ENCODE assay signal across 8 cellular contexts in the genomic region with DNA sequence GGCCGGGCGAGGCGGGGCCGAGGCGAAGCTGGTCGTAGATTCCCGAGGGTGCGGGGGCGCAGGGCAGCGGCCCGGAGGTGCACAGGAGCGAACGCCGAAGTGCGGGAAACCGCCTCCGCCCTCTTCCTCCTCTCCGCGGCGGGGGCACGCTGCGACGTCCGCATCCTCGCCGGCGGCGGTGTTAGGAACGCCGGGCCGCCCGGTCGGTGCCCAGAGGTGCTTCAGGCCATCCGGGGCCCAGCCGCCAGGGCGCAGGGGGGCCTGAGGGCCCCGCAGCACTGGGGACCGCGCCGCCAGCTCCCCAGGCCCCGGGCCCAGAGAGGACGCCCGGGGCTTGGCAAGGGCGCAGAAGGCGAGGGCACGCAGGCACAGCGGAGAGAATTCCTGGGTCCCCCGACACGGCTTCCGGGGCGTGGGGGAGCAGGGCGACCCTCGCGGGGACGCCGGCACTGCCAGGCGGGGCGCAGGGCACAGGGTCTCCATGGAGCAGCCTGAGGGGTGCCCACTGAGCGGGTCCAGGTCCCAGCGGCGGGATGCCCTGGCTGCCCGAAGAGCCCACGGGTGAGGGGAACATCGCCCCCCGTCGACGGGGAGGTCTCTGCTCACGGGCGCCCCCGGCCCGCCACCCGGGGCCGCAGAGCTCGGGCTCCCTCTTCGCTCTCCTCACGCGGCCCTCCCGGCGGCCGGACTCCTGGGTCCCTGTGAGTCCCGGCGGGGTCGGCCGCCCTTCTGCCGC. TPM values are rescaled to one million over a fixed set of nuclear protein-coding genes. Genes with fewer than 3 reads are reported as not detected.
A peak's percentile ranks its signal among the peaks of the same experiment; 100 is the strongest.
DNase-seq lines count a peak whose midpoint lies in the region; ATAC-seq and TF ChIP-seq lines count a peak whose summit lies in the region.

No MANE protein-coding gene starts in this region.

- no peaks in the 10 kb centered on the region for H3K9me3 ChIP-seq in heart left ventricle

- peak in 1 of 12 donors; percentile 4 for TF ChIP-seq CTCF in heart left ventricle (IDR thresholded peaks at IDR 0.05)

- CTCF ChIA-PET in activated CD8-positive, alpha-beta memory T cell treated with anti-CD3 and anti-CD28 coated beads, Interleukin-2, amount 10 ng/mL, durations not matched to agents 7 days and 5 days (lab: Charles Lee) = interaction anchor here (5.2 to 11.1 kb wide), 3 partner anchors 54 to 115 kb away, joined by 44 to 232 read pairs (median 44); a partner anchor contains a TSS

- H3K4me1 Mint-ChIP-seq in activated CD8-positive, alpha-beta memory T cell treated with anti-CD3 and anti-CD28 coated beads, Interleukin-2, amount 10 ng/mL, durations not matched to agents 7 days and 5 days = peaks cover 32% of the 10 kb centered on the region

- H3K36me3 Mint-ChIP-seq in activated CD8-positive, alpha-beta memory T cell treated with anti-CD3 and anti-CD28 coated beads, Interleukin-2, amount 10 ng/mL, durations not matched to agents 7 days and 5 days = no peaks in the 10 kb centered on the region

- H3K27me3 ChIP-seq in heart left ventricle = peaks cover 12 to 69% (median 39%) of the 10 kb centered on the region in 9 donors

- ATAC-seq in HG03442 (IDR thresholded peaks at IDR 0.05; ENCODE audit: unreplicated experiment) = peak; percentile 23
- peak; percentile 22 for ATAC-seq in activated CD8-positive, alpha-beta memory T cell treated with anti-CD3 and anti-CD28 coated beads, Interleukin-2, amount 10 ng/mL, durations not matched to agents 7 days and 5 days
- peak in 2 of 4 donors; percentile 8 to 10 for ATAC-seq in heart left ventricle

- H3K27me3 Mint-ChIP-seq in activated CD8-positive, alpha-beta memory T cell treated with anti-CD3 and anti-CD28 coated beads, Interleukin-2, amount 10 ng/mL, durations not matched to agents 7 days and 5 days = peaks cover 34% of the 10 kb centered on the region

- no peaks in the 10 kb centered on the region for H3K36me3 ChIP-seq in heart left ventricle

- H3K4me1 ChIP-seq in heart left ventricle = peaks cover 4 to 42% (median 24%) of the 10 kb centered on the region in 12 donors

- H3K4me3 ChIP-seq in heart left ventricle (peak overlapping the region; percentile 46 to 79 (median 62)), skeletal muscle cell (ENCODE audit: low read depth, low read length) (peak overlapping the region; percentile 60)

- peak overlapping the region; percentile 63 for H3K4me3 Mint-ChIP-seq in activated CD8-positive, alpha-beta memory T cell treated with anti-CD3 and anti-CD28 coated beads, Interleukin-2, amount 10 ng/mL, durations not matched to agents 7 days and 5 days

- intact Hi-C loops in heart left ventricle (cut with DNase I) = no loop called here

- peak; percentile 35 for DNase-seq in activated naive CD4-positive, alpha-beta T cell treated with Interleukin-2 at 50 U/mL for 16 hours
- DNase-seq in activated naive CD4-positive, alpha-beta T cell (lab: John Stamatoyannopoulos, UW) = no peak
- DNase-seq in activated CD8-positive, alpha-beta memory T cell treated with anti-CD3 and anti-CD28 coated beads, Interleukin-2, amount 10 ng/mL, durations not matched to agents 7 days and 5 days = peak; percentile 53
- DNase-seq in heart left ventricle = peak in 3 of 5 donors; percentile 33 to 63 (median 37)
- DNase-seq in skeletal muscle cell (ENCODE audit: low read depth) = no peak
- DNase-seq in NCI-H226 = no peak
- DNase-seq in dedifferentiated amniotic fluid mesenchymal stem cell (ENCODE audit: extremely low spot score) = no peak

- H3K9me3 Mint-ChIP-seq in activated CD8-positive, alpha-beta memory T cell treated with anti-CD3 and anti-CD28 coated beads, Interleukin-2, amount 10 ng/mL, durations not matched to agents 7 days and 5 days (ENCODE audit: low read depth) = no peaks in the 10 kb centered on the region

- no peak overlapping the region for H3K27ac Mint-ChIP-seq in activated CD8-positive, alpha-beta memory T cell treated with anti-CD3 and anti-CD28 coated beads, Interleukin-2, amount 10 ng/mL, durations not matched to agents 7 days and 5 days

- TF ChIP-seq POLR2A in heart left ventricle (IDR thresholded peaks at IDR 0.05) = no peak

- WGBS in heart left ventricle, 4 donors = 0 to 2% (median 1%) methylated on average over 22 to 85 of the region's 85 CpGs

- peak overlapping the region in 1 of 12 donors; percentile 42 for H3K27ac ChIP-seq in heart left ventricle

RNA-seq across cellular contexts. Expression of a gene that starts 0.6 kb away (rescaled TPM):
- total RNA-seq in activated CD8-positive, alpha-beta memory T cell treated with anti-CD3 and anti-CD28 coated beads, Interleukin-2, amount 10 ng/mL, durations not matched to agents 7 days and 5 days = 10 to 100 TPM; 10.4 to 20.1 TPM
- 1 to 10 TPM in 4 of 9 donors, under 1 TPM in 5; 0.25 to 1.6 (median 0.94) TPM for total RNA-seq in heart left ventricle
- polyA plus RNA-seq in heart left ventricle = 1 to 10 TPM in 1 of 2 donors, under 1 TPM in 1; 0.88 to 3.1 TPM

RNA-seq across cellular contexts. Expression of a gene that starts 30.9 kb away (rescaled TPM):
- total RNA-seq in activated CD8-positive, alpha-beta memory T cell treated with anti-CD3 and anti-CD28 coated beads, Interleukin-2, amount 10 ng/mL, durations not matched to agents 7 days and 5 days = 100 to 1,000 TPM; 223 to 247 TPM
- total RNA-seq in heart left ventricle = 10 to 100 TPM; 43.6 to 91.3 (median 68.3) TPM
- polyA plus RNA-seq in heart left ventricle = 10 to 100 TPM; 35.2 to 71.1 TPM

RNA-seq across cellular contexts. Expression of a gene that starts 56.0 kb away (rescaled TPM):
- 10 to 100 TPM; 51.3 to 54.3 TPM for total RNA-seq in activated CD8-positive, alpha-beta memory T cell treated with anti-CD3 and anti-CD28 coated beads, Interleukin-2, amount 10 ng/mL, durations not matched to agents 7 days and 5 days
- 10 to 100 TPM; 21.2 to 80.3 (median 65.4) TPM for total RNA-seq in heart left ventricle
- polyA plus RNA-seq in heart left ventricle = 10 to 100 TPM; 61.4 to 65.1 TPM

Comparison
In these comparisons a context has a peak if more than half of its experiments do, and no peak if none do; other contexts are left out.
1. DNase-seq: peak in activated naive CD4-positive, alpha-beta T cell treated with Interleukin-2 at 50 U/mL for 16 hours (single experiment), activated CD8-positive, alpha-beta memory T cell treated with anti-CD3 and anti-CD28 coated beads, Interleukin-2, amount 10 ng/mL, durations not matched to agents 7 days and 5 days (single experiment) and heart left ventricle (3 of 5); none in activated naive CD4-positive, alpha-beta T cell (0 of 4), skeletal muscle cell (single experiment), NCI-H226 (single experiment) and dedifferentiated amniotic fluid mesenchymal stem cell (single experiment).
2. RNA of a gene that starts 0.6 kb away (total RNA-seq): 10.4 to 20.1 TPM in activated CD8-positive, alpha-beta memory T cell treated with anti-CD3 and anti-CD28 coated beads, Interleukin-2, amount 10 ng/mL, durations not matched to agents 7 days and 5 days; 0.25 to 1.6 TPM in heart left ventricle; every median in the first group is over 4 times any median in the second.